Comparison of ENCODE assay signal across 8 cellular contexts in genomic region chr21:25895565-25896205, GRCh38.
DNase-seq lines count a peak whose midpoint lies in the region; ATAC-seq and TF ChIP-seq lines count a peak whose summit lies in the region.

No MANE protein-coding gene starts in this region.

- peak in 1 of 3 donors; percentile 21 for TF ChIP-seq CTCF in omental fat pad (IDR thresholded peaks at IDR 0.05)

- no peaks in the 10 kb centered on the region for H3K9me3 Mint-ChIP-seq in activated CD4-positive, alpha-beta memory T cell treated with anti-CD3 and anti-CD28 coated beads for 36 hours
- no peaks in the 10 kb centered on the region for H3K9me3 Mint-ChIP-seq in activated CD4-positive, alpha-beta memory T cell treated with anti-CD3 and anti-CD28 coated beads, Interleukin-2, amount 10 ng/mL, durations not matched to agents 7 days and 5 days
- no peaks in the 10 kb centered on the region for H3K9me3 Mint-ChIP-seq in activated CD8-positive, alpha-beta T cell treated with anti-CD3 and anti-CD28 coated beads, Interleukin-2, amount 10 ng/mL, durations not matched to agents 7 days and 5 days (ENCODE audit: insufficient read depth)

- CTCF ChIA-PET in activated CD4-positive, alpha-beta memory T cell treated with anti-CD3 and anti-CD28 coated beads for 36 hours (lab: Charles Lee): interaction anchor here (0.6 to 2.5 kb wide), 11 partner anchors 10 to 818 kb away, joined by 3 to 17 read pairs (median 4); partner anchors contain the start of gene APP
- CTCF ChIA-PET in activated CD4-positive, alpha-beta memory T cell treated with anti-CD3 and anti-CD28 coated beads, Interleukin-2, amount 10 ng/mL, durations not matched to agents 7 days and 5 days (lab: Charles Lee): interaction anchor here (0.7 to 2.6 kb wide), 9 partner anchors 12 to 822 kb away, joined by 3 to 18 read pairs (median 4); partner anchors contain the start of gene APP
- CTCF ChIA-PET in activated CD8-positive, alpha-beta T cell treated with anti-CD3 and anti-CD28 coated beads, Interleukin-2, amount 10 ng/mL, durations not matched to agents 7 days and 5 days (lab: Charles Lee): interaction anchor here (0.7 to 2.6 kb wide), 11 partner anchors 9 to 307 kb away, joined by 3 to 40 read pairs (median 4); partner anchors contain the start of gene APP

- H3K27ac Mint-ChIP-seq in activated CD4-positive, alpha-beta memory T cell treated with anti-CD3 and anti-CD28 coated beads for 36 hours: no peak overlapping the region
- H3K27ac Mint-ChIP-seq in activated CD4-positive, alpha-beta memory T cell treated with anti-CD3 and anti-CD28 coated beads, Interleukin-2, amount 10 ng/mL, durations not matched to agents 7 days and 5 days: no peak overlapping the region
- no peak overlapping the region for H3K27ac Mint-ChIP-seq in activated CD8-positive, alpha-beta T cell treated with anti-CD3 and anti-CD28 coated beads, Interleukin-2, amount 10 ng/mL, durations not matched to agents 7 days and 5 days

- POLR2A ChIA-PET in activated CD4-positive, alpha-beta memory T cell treated with anti-CD3 and anti-CD28 coated beads for 36 hours (lab: Charles Lee): no interaction called here
- POLR2A ChIA-PET in activated CD4-positive, alpha-beta memory T cell treated with anti-CD3 and anti-CD28 coated beads, Interleukin-2, amount 10 ng/mL, durations not matched to agents 7 days and 5 days (lab: Charles Lee): no interaction called here
- POLR2A ChIA-PET in activated CD8-positive, alpha-beta T cell treated with anti-CD3 and anti-CD28 coated beads, Interleukin-2, amount 10 ng/mL, durations not matched to agents 7 days and 5 days (lab: Charles Lee): no interaction called here

- H3K36me3 Mint-ChIP-seq in activated CD4-positive, alpha-beta memory T cell treated with anti-CD3 and anti-CD28 coated beads for 36 hours: peaks cover 2% of the 10 kb centered on the region
- no peaks in the 10 kb centered on the region for H3K36me3 Mint-ChIP-seq in activated CD4-positive, alpha-beta memory T cell treated with anti-CD3 and anti-CD28 coated beads, Interleukin-2, amount 10 ng/mL, durations not matched to agents 7 days and 5 days (ENCODE audit: low read depth)
- H3K36me3 Mint-ChIP-seq in activated CD8-positive, alpha-beta T cell treated with anti-CD3 and anti-CD28 coated beads, Interleukin-2, amount 10 ng/mL, durations not matched to agents 7 days and 5 days (ENCODE audit: low read depth): no peaks in the 10 kb centered on the region

- H3K4me3 Mint-ChIP-seq in activated CD4-positive, alpha-beta memory T cell treated with anti-CD3 and anti-CD28 coated beads for 36 hours: no peak overlapping the region
- no peak overlapping the region for H3K4me3 Mint-ChIP-seq in activated CD4-positive, alpha-beta memory T cell treated with anti-CD3 and anti-CD28 coated beads, Interleukin-2, amount 10 ng/mL, durations not matched to agents 7 days and 5 days
- no peak overlapping the region for H3K4me3 Mint-ChIP-seq in activated CD8-positive, alpha-beta T cell treated with anti-CD3 and anti-CD28 coated beads, Interleukin-2, amount 10 ng/mL, durations not matched to agents 7 days and 5 days

- no peaks in the 10 kb centered on the region for H3K27me3 Mint-ChIP-seq in activated CD4-positive, alpha-beta memory T cell treated with anti-CD3 and anti-CD28 coated beads for 36 hours
- no peaks in the 10 kb centered on the region for H3K27me3 Mint-ChIP-seq in activated CD4-positive, alpha-beta memory T cell treated with anti-CD3 and anti-CD28 coated beads, Interleukin-2, amount 10 ng/mL, durations not matched to agents 7 days and 5 days
- H3K27me3 Mint-ChIP-seq in activated CD8-positive, alpha-beta T cell treated with anti-CD3 and anti-CD28 coated beads, Interleukin-2, amount 10 ng/mL, durations not matched to agents 7 days and 5 days (ENCODE audit: low read depth): no peaks in the 10 kb centered on the region

- intact Hi-C loops in activated CD4-positive, alpha-beta memory T cell treated with anti-CD3 and anti-CD28 coated beads for 36 hours (cut with micrococcal nuclease): loop anchor here (1.0 to 5.0 kb wide), 2 partner anchors 276 to 822 kb away; no protein-coding TSS in a partner anchor
- intact Hi-C loops in left cardiac atrium (cut with DNase I): loop anchor here in 1 of 2 donors (5.0 kb wide), 1 partner anchor 277 kb away; the partner anchor contains the start of gene APP

- peak overlapping the region; percentile 33 for H3K27ac ChIP-seq in substantia nigra (ENCODE audit: low read depth, low read length, poor library complexity, severe bottlenecking)

- DNase-seq in activated CD4-positive, alpha-beta memory T cell treated with anti-CD3 and anti-CD28 coated beads for 36 hours: peak; percentile 17
- no peak for DNase-seq in activated CD4-positive, alpha-beta memory T cell treated with anti-CD3 and anti-CD28 coated beads, Interleukin-2, amount 10 ng/mL, durations not matched to agents 7 days and 5 days
- DNase-seq in NCI-H1694 treated with DMSO at 0.1 percent for 48 hours (lab: John Stamatoyannopoulos, UW) (peak; percentile 94), left cardiac atrium (no peak), substantia nigra (lab: John Stamatoyannopoulos, UW) (peak in 13 of 49 donors; percentile 5 to 40 (median 20)), omental fat pad (ENCODE audit: low spot score) (no peak)
- peak; percentile 22 for DNase-seq in activated CD8-positive, alpha-beta T cell treated with anti-CD3 and anti-CD28 coated beads, Interleukin-2, amount 10 ng/mL, durations not matched to agents 7 days and 5 days

- ATAC-seq in HG02588 (IDR thresholded peaks at IDR 0.05; ENCODE audit: unreplicated experiment) (peak; percentile 75), left cardiac atrium (peak; percentile 81 to 82), omental fat pad (ENCODE audit: low FRiP score) (no peak)
- ATAC-seq in activated CD8-positive, alpha-beta T cell treated with anti-CD3 and anti-CD28 coated beads, Interleukin-2, amount 10 ng/mL, durations not matched to agents 7 days and 5 days: no peak

- no peaks in the 10 kb centered on the region for H3K4me1 Mint-ChIP-seq in activated CD4-positive, alpha-beta memory T cell treated with anti-CD3 and anti-CD28 coated beads for 36 hours (ENCODE audit: low read depth)
- peaks cover 1% of the 10 kb centered on the region for H3K4me1 Mint-ChIP-seq in activated CD4-positive, alpha-beta memory T cell treated with anti-CD3 and anti-CD28 coated beads, Interleukin-2, amount 10 ng/mL, durations not matched to agents 7 days and 5 days
- peaks cover 16% of the 10 kb centered on the region for H3K4me1 Mint-ChIP-seq in activated CD8-positive, alpha-beta T cell treated with anti-CD3 and anti-CD28 coated beads, Interleukin-2, amount 10 ng/mL, durations not matched to agents 7 days and 5 days (ENCODE audit: low read depth)

Comparison
In these comparisons a context has a peak if more than half of its experiments do, and no peak if none do; other contexts are left out.
1. DNase-seq: peak in activated CD4-positive, alpha-beta memory T cell treated with anti-CD3 and anti-CD28 coated beads for 36 hours (single experiment), NCI-H1694 treated with DMSO at 0.1 percent for 48 hours (single experiment) and activated CD8-positive, alpha-beta T cell treated with anti-CD3 and anti-CD28 coated beads, Interleukin-2, amount 10 ng/mL, durations not matched to agents 7 days and 5 days (single experiment); none in activated CD4-positive, alpha-beta memory T cell treated with anti-CD3 and anti-CD28 coated beads, Interleukin-2, amount 10 ng/mL, durations not matched to agents 7 days and 5 days (single experiment), left cardiac atrium (single experiment) and omental fat pad (single experiment).
2. ATAC-seq: peak in HG02588 (single experiment) and left cardiac atrium (2 of 2); none in activated CD8-positive, alpha-beta T cell treated with anti-CD3 and anti-CD28 coated beads, Interleukin-2, amount 10 ng/mL, durations not matched to agents 7 days and 5 days (single experiment) and omental fat pad (single experiment).